ENCODE assay signal across 18 cellular contexts in the genomic region with DNA sequence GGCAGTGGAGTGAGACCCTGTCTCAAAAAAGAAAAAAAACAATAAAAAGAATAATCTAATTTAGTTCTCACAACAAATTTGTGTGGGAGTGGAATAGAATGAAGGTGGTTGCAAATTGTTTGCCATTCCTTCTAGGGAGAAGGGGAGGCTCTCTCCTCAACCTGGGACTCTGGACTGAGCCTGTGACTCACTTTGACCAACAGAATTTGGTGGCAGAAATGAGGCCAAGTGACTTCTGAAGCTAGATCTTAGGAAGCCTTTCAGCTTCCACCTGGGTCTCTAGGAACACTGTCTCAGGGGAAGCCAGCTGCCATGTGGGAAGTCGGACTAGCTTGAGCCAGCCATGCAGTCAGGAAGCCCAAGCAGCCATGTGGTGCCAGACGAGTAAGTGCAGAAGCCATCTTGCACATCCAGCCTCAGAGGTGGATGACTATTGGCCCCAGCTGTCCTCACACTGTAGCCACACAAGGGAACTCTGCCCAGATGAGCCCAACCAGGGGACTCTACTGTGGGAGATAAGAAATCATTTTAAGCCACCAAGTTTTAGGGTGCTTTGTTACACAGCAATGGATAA. TPM values are rescaled to one million over a fixed set of nuclear protein-coding genes. Genes with fewer than 3 reads are reported as not detected.
A peak's percentile ranks its signal among the peaks of the same experiment; 100 is the strongest.
DNase-seq lines count a peak whose midpoint lies in the region; ATAC-seq and TF ChIP-seq lines count a peak whose summit lies in the region.
"Had no signal": no experiment of that assay in that cellular context is flagged by ENCODE, and none has a peak within 500 bp of the region (broad histone marks: within the 10 kb centered on the region; RNA-seq: fewer than 3 reads in every experiment).

No MANE protein-coding gene starts in this region.

- peak overlapping the region in 3 of 4 donors; percentile 62 to 93 (median 72) for H3K27ac ChIP-seq in Peyer's patch
- peak overlapping the region in 3 of 4 donors; percentile 38 to 53 (median 50) for H3K27ac ChIP-seq in esophagus squamous epithelium
- peak overlapping the region; percentile 86 to 90 for H3K27ac ChIP-seq in mucosa of rectum (ENCODE audit: low read depth in 2 of 2, low read length in 2 of 2)
- H3K27ac ChIP-seq: SJCRH30 had no signal

- TF ChIP-seq POLR2A in Peyer's patch (IDR thresholded peaks at IDR 0.05) (no peak), esophagus squamous epithelium (IDR thresholded peaks at IDR 0.05) (no peak)

- 94 to 100% methylated on average over 1 to 2 of the region's 2 CpGs for WGBS in esophagus squamous epithelium, 2 donors

- no peak overlapping the region for H3K4me3 Mint-ChIP-seq in CD14-positive monocyte
- H3K4me3 Mint-ChIP-seq: HFFc6 had no signal

- no peak for DNase-seq in CD14-positive monocyte (ENCODE audit: low spot score)
- peak in 1 of 3 donors; percentile 60 for DNase-seq in Peyer's patch
- DNase-seq in esophagus squamous epithelium (lab: John Stamatoyannopoulos, UW), result no peak
- DNase-seq in dermis blood vessel endothelial cell, result no peak
- no peak for DNase-seq in AML-193 (lab: John Stamatoyannopoulos, UW)
- DNase-seq in DMS79 (lab: John Stamatoyannopoulos, UW), result no peak
- no peak for DNase-seq in left lobe of liver (ENCODE audit: low spot score)
- DNase-seq: CD4-positive, alpha-beta memory T cell; HFFc6; Karpas-422; NCI-H1417 treated with DMSO at 0.1 percent for 48 hours; NCI-H1930; NCI-H345; NCI-H524 treated with DMSO at 0.1 percent for 48 hours; SJCRH30 had no signal

- peaks cover 2 to 10% (median 7%) of the 10 kb centered on the region in 7 donors for H3K9me3 Mint-ChIP-seq in CD14-positive monocyte
- H3K9me3 Mint-ChIP-seq: HFFc6 had no signal

- H3K9me3 ChIP-seq in Peyer's patch, result no peaks in the 10 kb centered on the region
- H3K9me3 ChIP-seq in esophagus squamous epithelium, result no peaks in the 10 kb centered on the region
- H3K9me3 ChIP-seq in mucosa of rectum (ENCODE audit: control insufficient read depth in 2 of 2, low read length in 2 of 2), result no peaks in the 10 kb centered on the region
- H3K9me3 ChIP-seq: SJCRH30 had no signal

- no peak for ATAC-seq in left lobe of liver

- intact Hi-C loops in CD14-positive monocyte (cut with micrococcal nuclease) (no loop called here), esophagus squamous epithelium (cut with DNase I) (no loop called here)

- H3K27ac Mint-ChIP-seq in CD14-positive monocyte, result peak overlapping the region in 4 of 7 donors; percentile 18 to 72 (median 44)
- H3K27ac Mint-ChIP-seq: HFFc6 had no signal

- H3K36me3 ChIP-seq in Peyer's patch, result peaks cover 0 to 49% (median 0%) of the 10 kb centered on the region in 3 donors
- peaks cover 16 to 85% (median 44%) of the 10 kb centered on the region in 3 donors for H3K36me3 ChIP-seq in esophagus squamous epithelium
- peaks cover 36 to 38% of the 10 kb centered on the region in 2 donors for H3K36me3 ChIP-seq in mucosa of rectum (ENCODE audit: control insufficient read depth in 2 of 2, insufficient read depth in 2 of 2, low read length in 2 of 2)
- H3K36me3 ChIP-seq: SJCRH30 had no signal

- H3K4me3 ChIP-seq in Peyer's patch (no peak overlapping the region), esophagus squamous epithelium (no peak overlapping the region), mucosa of rectum (ENCODE audit: low read length in 2 of 2) (no peak overlapping the region)
- H3K4me3 ChIP-seq: SJCRH30 had no signal

- peaks cover 53 to 82% of the 10 kb centered on the region in 2 donors for H3K36me3 Mint-ChIP-seq in CD14-positive monocyte
- H3K36me3 Mint-ChIP-seq: CD4-positive, alpha-beta memory T cell had no signal

- H3K27me3 ChIP-seq in Peyer's patch (no peaks in the 10 kb centered on the region), esophagus squamous epithelium (no peaks in the 10 kb centered on the region), mucosa of rectum (ENCODE audit: control insufficient read depth in 2 of 2, insufficient read depth in 2 of 2, low read length in 2 of 2) (no peaks in the 10 kb centered on the region)
- H3K27me3 ChIP-seq: SJCRH30 had no signal

- TF ChIP-seq CTCF in CD14-positive monocyte (IDR thresholded peaks at IDR 0.05) (no peak), Peyer's patch (IDR thresholded peaks at IDR 0.05) (no peak), esophagus squamous epithelium (IDR thresholded peaks at IDR 0.05) (no peak)

- H3K4me1 ChIP-seq in Peyer's patch (peaks cover 0 to 44% (median 11%) of the 10 kb centered on the region in 4 donors), esophagus squamous epithelium (peaks cover 19 to 52% (median 21%) of the 10 kb centered on the region in 3 donors), mucosa of rectum (ENCODE audit: control insufficient read depth in 2 of 2, insufficient read depth in 2 of 2, low read length in 2 of 2) (peaks cover 28 to 41% of the 10 kb centered on the region in 2 donors)

- no peaks in the 10 kb centered on the region for H3K27me3 Mint-ChIP-seq in CD14-positive monocyte (ENCODE audit: low read depth in 3 of 3)

- no peak overlapping the region for H3K9ac ChIP-seq in mucosa of rectum (ENCODE audit: low read depth in 1 of 2, low read length in 2 of 2)

- H3K4me1 Mint-ChIP-seq in CD14-positive monocyte, result peaks cover 44% of the 10 kb centered on the region
- H3K4me1 Mint-ChIP-seq: CD4-positive, alpha-beta memory T cell had no signal

RNA-seq across cellular contexts. Expression of a gene that starts 14.4 kb away (rescaled TPM):
- 100 to 1,000 TPM; 384 to 404 TPM for polyA plus RNA-seq in CD14-positive monocyte
- total RNA-seq in Peyer's patch (100 to 1,000 TPM; 118 to 215 (median 177) TPM), esophagus squamous epithelium (100 to 1,000 TPM in 2 of 4 donors, 10 to 100 TPM in 2; 71.8 to 169 (median 104) TPM), dermis blood vessel endothelial cell (68.6 and 76.6 TPM in 2 replicates), left lobe of liver (1,121 TPM)
- total RNA-seq: A172, MCF 10A had no signal
